ENCODE assay signal across 19 cellular contexts in the genomic region with DNA sequence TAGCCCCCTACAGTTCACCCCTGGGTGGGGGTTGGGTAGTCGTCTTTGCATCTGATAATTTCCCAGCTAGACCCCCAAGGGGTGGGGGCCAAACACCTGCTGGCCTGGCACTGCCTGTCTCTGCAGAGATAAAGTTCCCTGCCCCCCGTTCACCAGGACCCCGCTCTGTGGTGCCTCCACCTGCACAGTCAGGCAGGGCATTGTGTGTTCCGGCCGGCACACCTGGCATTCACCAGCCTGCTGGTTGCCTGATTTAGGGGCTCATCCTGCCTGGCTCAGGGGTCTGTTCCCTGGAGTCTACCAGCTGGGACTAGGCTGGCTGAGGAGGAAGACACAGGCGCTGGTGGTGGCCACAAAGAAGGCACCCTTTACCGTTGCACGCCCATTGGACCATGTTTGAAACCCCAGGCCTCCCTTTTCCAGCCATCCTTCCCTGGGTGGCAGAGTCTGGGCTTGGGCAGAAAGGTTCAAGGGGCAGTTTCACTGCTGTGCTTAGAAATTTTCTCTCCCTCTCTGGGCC. TPM values are rescaled to one million over a fixed set of nuclear protein-coding genes. Genes with fewer than 3 reads are reported as not detected.
DNase-seq lines count a peak whose midpoint lies in the region; ATAC-seq, FAIRE-seq and TF ChIP-seq lines count a peak whose summit lies in the region.
"Had no signal": no experiment of that assay in that cellular context is flagged by ENCODE, and none has a peak within 500 bp of the region (broad histone marks: within the 10 kb centered on the region; RNA-seq: fewer than 3 reads in every experiment).

No MANE protein-coding gene starts in this region.

- H3K36me3 ChIP-seq in kidney (ENCODE audit: control insufficient read depth in 1 of 2, insufficient read depth in 2 of 2, low read length in 2 of 2) = no peaks in the 10 kb centered on the region
- no peaks in the 10 kb centered on the region for H3K36me3 ChIP-seq in mammary epithelial cell (ENCODE audit: insufficient read depth, low read length)

- H3K4me2 ChIP-seq in mammary epithelial cell (ENCODE audit: insufficient read depth, low read depth, low read length) = no peak overlapping the region

- H3K79me2 ChIP-seq in mammary epithelial cell (ENCODE audit: insufficient read depth, low read length) = no peaks in the 10 kb centered on the region

- intact Hi-C loops in cardiac septum (cut with DNase I) = no loop called here
- intact Hi-C loops in left ventricle myocardium superior (cut with micrococcal nuclease) = no loop called here
- intact Hi-C loops in kidney (cut with DNase I) = no loop called here
- intact Hi-C loops in sciatic nerve (cut with DNase I) = no loop called here
- intact Hi-C loops in mammary epithelial cell (cut with micrococcal nuclease) = no loop called here

- DNase-seq in cardiac septum (ENCODE audit: low spot score) = peak; percentile 43
- no peak for DNase-seq in left ventricle myocardium superior
- DNase-seq in kidney = peak; percentile 68
- DNase-seq in sciatic nerve (ENCODE audit: low spot score) = peak; percentile 28
- no peak for DNase-seq in GOT3 (lab: John Stamatoyannopoulos, UW)
- no peak for DNase-seq in mammary epithelial cell
- DNase-seq: 8988T; CD4-positive, alpha-beta memory T cell; DMS153; DMS79 treated with DMSO at 0.1 percent for 48 hours; EL; GM23248 had no signal

- no peak for ATAC-seq in left ventricle myocardium superior
- no peak for ATAC-seq in sciatic nerve
- ATAC-seq in HG02623 (IDR thresholded peaks at IDR 0.05; ENCODE audit: unreplicated experiment) = no peak

- TF ChIP-seq CTCF in kidney (IDR thresholded peaks at IDR 0.05; ENCODE audit: borderline replicate concordance, extremely low read depth, insufficient read depth) (no peak), mammary epithelial cell (conservative IDR thresholded peaks at IDR 0.05 in 1 of 2, IDR thresholded peaks at IDR 0.05 in 1 of 2; ENCODE audit: extremely low read depth in 1 of 2, insufficient read depth in 1 of 2, low read depth in 1 of 2, low read length in 2 of 2) (no peak)

- no peak overlapping the region for H2AFZ ChIP-seq in mammary epithelial cell (ENCODE audit: low read depth, low read length)
- H2AFZ ChIP-seq: GM23248 had no signal

- no peak for FAIRE-seq in kidney (lab: Jason Lieb, UNC)
- FAIRE-seq: D721Med, G401.6, GM12891 had no signal

- no peak overlapping the region for H3K9ac ChIP-seq in kidney (ENCODE audit: low read length in 2 of 2)
- no peak overlapping the region for H3K9ac ChIP-seq in mammary epithelial cell (ENCODE audit: insufficient read depth, low read length)
- H3K9ac ChIP-seq: GM23248 had no signal

- no peaks in the 10 kb centered on the region for H4K20me1 ChIP-seq in mammary epithelial cell (ENCODE audit: insufficient read depth, low read length)

- dilution Hi-C loops in mammary epithelial cell (cut with HindIII; ENCODE audit: low sequenced_read_pairs) = no loop called here

- WGBS in mammary epithelial cell (ENCODE audit: low coverage, missing lambda C conversion rate) = 96% methylated on average over 7 of the region's 8 CpGs

- H3K27ac ChIP-seq in kidney (ENCODE audit: low read depth in 2 of 2, low read length in 2 of 2) (no peak overlapping the region), mammary epithelial cell (ENCODE audit: insufficient read depth, low read depth, low read length) (no peak overlapping the region)
- H3K27ac ChIP-seq: C4-2B, GM23248 had no signal

- peaks cover 11% of the 10 kb centered on the region for H3K27me3 ChIP-seq in mammary epithelial cell (ENCODE audit: insufficient read depth, low read length)

- CTCF ChIA-PET in mammary epithelial cell (lab: Charles Lee; ENCODE audit: low non-redundant PET) = no interaction called here

- H3K4me1 ChIP-seq in kidney (ENCODE audit: control insufficient read depth in 1 of 2, insufficient read depth in 1 of 2, low read depth in 1 of 2, low read length in 2 of 2) (no peaks in the 10 kb centered on the region), mammary epithelial cell (ENCODE audit: insufficient read depth, low read length) (no peaks in the 10 kb centered on the region)

- in situ Hi-C loops in mammary epithelial cell (cut with MboI; ENCODE audit: low sequenced_read_pairs in 2 of 2) = no loop called here

- H3K9me3 ChIP-seq in kidney (ENCODE audit: control insufficient read depth in 1 of 2, low read length in 2 of 2) = peaks cover 0 to 5% of the 10 kb centered on the region in 2 donors
- no peaks in the 10 kb centered on the region for H3K9me3 ChIP-seq in mammary epithelial cell (replicated peaks; ENCODE audit: insufficient read depth, low read length)

- BruUV-seq in mammary epithelial cell (replicated peaks; lab: Mats Ljungman, UMichigan) = no TSS peak

- H3K4me3 ChIP-seq in kidney (ENCODE audit: low read length in 2 of 2) (no peak overlapping the region), mammary epithelial cell (replicated peaks in 1 of 3; ENCODE audit: insufficient read depth in 1 of 3, low read depth in 2 of 3, low read length in 3 of 3) (no peak overlapping the region)
- H3K4me3 ChIP-seq: GM23248 had no signal

RNA-seq across cellular contexts. Expression of gene SCRT2, which starts 30.8 kb away (rescaled TPM):
- total RNA-seq in cardiac septum (not detected), left ventricle myocardium superior (not detected), kidney (not detected), sciatic nerve (not detected), mammary epithelial cell (not detected)
- polyA plus RNA-seq in kidney (ENCODE audit: insufficient read depth, low read depth, low replicate concordance) (not detected), mammary epithelial cell (not detected)
- not detected for polyA minus RNA-seq in mammary epithelial cell
- total RNA-seq: CD4-positive, alpha-beta memory T cell; GM23248; H9; HT1080 had no signal
- polyA plus RNA-seq: CD4-positive, alpha-beta memory T cell; GM23248 had no signal

RNA-seq across cellular contexts. Expression of gene SRXN1, which starts 53.4 kb away (rescaled TPM):
- 38.4 TPM for total RNA-seq in cardiac septum
- total RNA-seq in left ventricle myocardium superior = 34.6 TPM
- 17.4 TPM for total RNA-seq in kidney
- 51.1 TPM for polyA plus RNA-seq in kidney (ENCODE audit: insufficient read depth, low read depth, low replicate concordance)
- total RNA-seq in sciatic nerve = 15.4 TPM
- 10 to 100 TPM; 49.9 to 68.0 TPM for total RNA-seq in mammary epithelial cell
- polyA plus RNA-seq in mammary epithelial cell = 47.4 TPM
- polyA minus RNA-seq in mammary epithelial cell = 39.1 TPM

Comparison
In these comparisons a context has a peak if more than half of its experiments do, and no peak if none do; other contexts are left out.
1. DNase-seq: peak in cardiac septum (single experiment), kidney (single experiment) and sciatic nerve (single experiment); none in left ventricle myocardium superior (single experiment), GOT3 (single experiment) and mammary epithelial cell (single experiment).